In the genomic region with DNA sequence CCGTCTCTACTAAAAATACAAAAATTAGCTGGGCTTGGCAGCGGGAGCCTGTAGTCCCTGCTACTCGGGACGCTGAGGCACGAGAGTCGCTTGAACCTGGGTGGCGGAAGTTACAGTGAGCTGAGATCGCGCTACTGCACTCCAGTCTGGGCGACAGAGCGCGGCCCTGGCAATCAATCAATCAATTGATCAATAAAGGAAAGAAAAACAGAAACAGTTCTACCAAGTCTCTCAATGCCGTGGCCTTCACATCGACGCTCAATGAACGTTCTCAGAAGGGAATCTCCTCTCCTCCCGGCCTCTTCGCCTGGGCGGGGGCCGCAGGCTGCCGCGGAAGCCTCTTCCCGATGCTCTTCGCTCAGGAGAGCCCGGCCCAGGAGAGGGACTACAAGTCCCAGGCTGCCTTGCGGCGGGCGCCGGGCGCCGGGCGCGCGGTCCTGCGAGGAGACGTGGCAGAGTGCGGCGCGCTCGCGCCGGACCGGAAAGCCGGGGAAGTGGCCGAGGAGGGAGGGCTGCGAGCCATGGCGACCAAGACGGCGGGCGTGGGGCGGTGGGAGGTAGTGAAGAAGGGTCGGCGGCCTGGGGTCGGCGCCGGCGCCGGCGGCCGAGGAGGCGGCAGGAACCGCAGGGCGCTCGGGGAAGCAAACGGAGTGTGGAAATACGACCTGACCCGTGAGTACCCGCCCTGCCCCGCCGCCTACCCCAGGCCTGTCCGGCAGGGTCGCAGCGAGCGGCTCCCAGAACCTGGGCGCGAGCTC, we compare ENCODE assay signal across 1 cellular context.
TF ChIP-seq lines count a peak whose summit lies in the region.

A gene with protein sequence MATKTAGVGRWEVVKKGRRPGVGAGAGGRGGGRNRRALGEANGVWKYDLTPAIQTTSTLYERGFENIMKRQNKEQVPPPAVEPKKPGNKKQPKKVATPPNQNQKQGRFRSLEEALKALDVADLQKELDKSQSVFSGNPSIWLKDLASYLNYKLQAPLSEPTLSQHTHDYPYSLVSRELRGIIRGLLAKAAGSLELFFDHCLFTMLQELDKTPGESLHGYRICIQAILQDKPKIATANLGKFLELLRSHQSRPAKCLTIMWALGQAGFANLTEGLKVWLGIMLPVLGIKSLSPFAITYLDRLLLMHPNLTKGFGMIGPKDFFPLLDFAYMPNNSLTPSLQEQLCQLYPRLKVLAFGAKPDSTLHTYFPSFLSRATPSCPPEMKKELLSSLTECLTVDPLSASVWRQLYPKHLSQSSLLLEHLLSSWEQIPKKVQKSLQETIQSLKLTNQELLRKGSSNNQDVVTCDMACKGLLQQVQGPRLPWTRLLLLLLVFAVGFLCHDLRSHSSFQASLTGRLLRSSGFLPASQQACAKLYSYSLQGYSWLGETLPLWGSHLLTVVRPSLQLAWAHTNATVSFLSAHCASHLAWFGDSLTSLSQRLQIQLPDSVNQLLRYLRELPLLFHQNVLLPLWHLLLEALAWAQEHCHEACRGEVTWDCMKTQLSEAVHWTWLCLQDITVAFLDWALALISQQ (plus strand): TSS at position 471 of the 758 bp plus-strand sequence. CDS start 51 bp downstream, at position 522.

TF ChIP-seq in WTC11, 78 proteins besides CTCF, POLR2A, EP300 and RAD21 (continued from another document):
- TF ChIP-seq, protein P1, sequence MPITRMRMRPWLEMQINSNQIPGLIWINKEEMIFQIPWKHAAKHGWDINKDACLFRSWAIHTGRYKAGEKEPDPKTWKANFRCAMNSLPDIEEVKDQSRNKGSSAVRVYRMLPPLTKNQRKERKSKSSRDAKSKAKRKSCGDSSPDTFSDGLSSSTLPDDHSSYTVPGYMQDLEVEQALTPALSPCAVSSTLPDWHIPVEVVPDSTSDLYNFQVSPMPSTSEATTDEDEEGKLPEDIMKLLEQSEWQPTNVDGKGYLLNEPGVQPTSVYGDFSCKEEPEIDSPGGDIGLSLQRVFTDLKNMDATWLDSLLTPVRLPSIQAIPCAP (CRISPR knock-in tag; IDR thresholded peaks at IDR 0.05), result peak; percentile 10; the same call in 1 of the 2 replicates
- TF ChIP-seq MXD4 (CRISPR knock-in tag; IDR thresholded peaks at IDR 0.05; ENCODE audit: borderline replicate concordance), result no peak
- TF ChIP-seq, protein P2, sequence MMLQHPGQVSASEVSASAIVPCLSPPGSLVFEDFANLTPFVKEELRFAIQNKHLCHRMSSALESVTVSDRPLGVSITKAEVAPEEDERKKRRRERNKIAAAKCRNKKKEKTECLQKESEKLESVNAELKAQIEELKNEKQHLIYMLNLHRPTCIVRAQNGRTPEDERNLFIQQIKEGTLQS (CRISPR knock-in tag; conservative IDR thresholded peaks at IDR 0.05), result no peak
- TF ChIP-seq RORB (CRISPR knock-in tag; IDR thresholded peaks at IDR 0.05), result no peak
- TF ChIP-seq, protein P3, sequence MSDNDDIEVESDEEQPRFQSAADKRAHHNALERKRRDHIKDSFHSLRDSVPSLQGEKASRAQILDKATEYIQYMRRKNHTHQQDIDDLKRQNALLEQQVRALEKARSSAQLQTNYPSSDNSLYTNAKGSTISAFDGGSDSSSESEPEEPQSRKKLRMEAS (CRISPR knock-in tag; IDR thresholded peaks at IDR 0.05), result peak; percentile 69
- TF ChIP-seq NR3C1 (CRISPR knock-in tag; conservative IDR thresholded peaks at IDR 0.05; ENCODE audit: low read depth), result no peak
- TF ChIP-seq, protein P4, sequence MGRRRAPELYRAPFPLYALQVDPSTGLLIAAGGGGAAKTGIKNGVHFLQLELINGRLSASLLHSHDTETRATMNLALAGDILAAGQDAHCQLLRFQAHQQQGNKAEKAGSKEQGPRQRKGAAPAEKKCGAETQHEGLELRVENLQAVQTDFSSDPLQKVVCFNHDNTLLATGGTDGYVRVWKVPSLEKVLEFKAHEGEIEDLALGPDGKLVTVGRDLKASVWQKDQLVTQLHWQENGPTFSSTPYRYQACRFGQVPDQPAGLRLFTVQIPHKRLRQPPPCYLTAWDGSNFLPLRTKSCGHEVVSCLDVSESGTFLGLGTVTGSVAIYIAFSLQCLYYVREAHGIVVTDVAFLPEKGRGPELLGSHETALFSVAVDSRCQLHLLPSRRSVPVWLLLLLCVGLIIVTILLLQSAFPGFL (CRISPR knock-in tag; IDR thresholded peaks at IDR 0.05; ENCODE audit: borderline replicate concordance), result 0 out of 2 replicates have a peak, but pooled peaks have one; percentile 35
- TF ChIP-seq, protein P5, sequence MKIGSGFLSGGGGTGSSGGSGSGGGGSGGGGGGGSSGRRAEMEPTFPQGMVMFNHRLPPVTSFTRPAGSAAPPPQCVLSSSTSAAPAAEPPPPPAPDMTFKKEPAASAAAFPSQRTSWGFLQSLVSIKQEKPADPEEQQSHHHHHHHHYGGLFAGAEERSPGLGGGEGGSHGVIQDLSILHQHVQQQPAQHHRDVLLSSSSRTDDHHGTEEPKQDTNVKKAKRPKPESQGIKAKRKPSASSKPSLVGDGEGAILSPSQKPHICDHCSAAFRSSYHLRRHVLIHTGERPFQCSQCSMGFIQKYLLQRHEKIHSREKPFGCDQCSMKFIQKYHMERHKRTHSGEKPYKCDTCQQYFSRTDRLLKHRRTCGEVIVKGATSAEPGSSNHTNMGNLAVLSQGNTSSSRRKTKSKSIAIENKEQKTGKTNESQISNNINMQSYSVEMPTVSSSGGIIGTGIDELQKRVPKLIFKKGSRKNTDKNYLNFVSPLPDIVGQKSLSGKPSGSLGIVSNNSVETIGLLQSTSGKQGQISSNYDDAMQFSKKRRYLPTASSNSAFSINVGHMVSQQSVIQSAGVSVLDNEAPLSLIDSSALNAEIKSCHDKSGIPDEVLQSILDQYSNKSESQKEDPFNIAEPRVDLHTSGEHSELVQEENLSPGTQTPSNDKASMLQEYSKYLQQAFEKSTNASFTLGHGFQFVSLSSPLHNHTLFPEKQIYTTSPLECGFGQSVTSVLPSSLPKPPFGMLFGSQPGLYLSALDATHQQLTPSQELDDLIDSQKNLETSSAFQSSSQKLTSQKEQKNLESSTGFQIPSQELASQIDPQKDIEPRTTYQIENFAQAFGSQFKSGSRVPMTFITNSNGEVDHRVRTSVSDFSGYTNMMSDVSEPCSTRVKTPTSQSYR (CRISPR knock-in tag; IDR thresholded peaks at IDR 0.05), result 0 out of 2 replicates have a peak, but pooled peaks have one; percentile 22
- peak; percentile 80; the same call in 1 of the 2 replicates for TF ChIP-seq ZNF232 (CRISPR knock-in tag; IDR thresholded peaks at IDR 0.05)
- TF ChIP-seq, protein P6, sequence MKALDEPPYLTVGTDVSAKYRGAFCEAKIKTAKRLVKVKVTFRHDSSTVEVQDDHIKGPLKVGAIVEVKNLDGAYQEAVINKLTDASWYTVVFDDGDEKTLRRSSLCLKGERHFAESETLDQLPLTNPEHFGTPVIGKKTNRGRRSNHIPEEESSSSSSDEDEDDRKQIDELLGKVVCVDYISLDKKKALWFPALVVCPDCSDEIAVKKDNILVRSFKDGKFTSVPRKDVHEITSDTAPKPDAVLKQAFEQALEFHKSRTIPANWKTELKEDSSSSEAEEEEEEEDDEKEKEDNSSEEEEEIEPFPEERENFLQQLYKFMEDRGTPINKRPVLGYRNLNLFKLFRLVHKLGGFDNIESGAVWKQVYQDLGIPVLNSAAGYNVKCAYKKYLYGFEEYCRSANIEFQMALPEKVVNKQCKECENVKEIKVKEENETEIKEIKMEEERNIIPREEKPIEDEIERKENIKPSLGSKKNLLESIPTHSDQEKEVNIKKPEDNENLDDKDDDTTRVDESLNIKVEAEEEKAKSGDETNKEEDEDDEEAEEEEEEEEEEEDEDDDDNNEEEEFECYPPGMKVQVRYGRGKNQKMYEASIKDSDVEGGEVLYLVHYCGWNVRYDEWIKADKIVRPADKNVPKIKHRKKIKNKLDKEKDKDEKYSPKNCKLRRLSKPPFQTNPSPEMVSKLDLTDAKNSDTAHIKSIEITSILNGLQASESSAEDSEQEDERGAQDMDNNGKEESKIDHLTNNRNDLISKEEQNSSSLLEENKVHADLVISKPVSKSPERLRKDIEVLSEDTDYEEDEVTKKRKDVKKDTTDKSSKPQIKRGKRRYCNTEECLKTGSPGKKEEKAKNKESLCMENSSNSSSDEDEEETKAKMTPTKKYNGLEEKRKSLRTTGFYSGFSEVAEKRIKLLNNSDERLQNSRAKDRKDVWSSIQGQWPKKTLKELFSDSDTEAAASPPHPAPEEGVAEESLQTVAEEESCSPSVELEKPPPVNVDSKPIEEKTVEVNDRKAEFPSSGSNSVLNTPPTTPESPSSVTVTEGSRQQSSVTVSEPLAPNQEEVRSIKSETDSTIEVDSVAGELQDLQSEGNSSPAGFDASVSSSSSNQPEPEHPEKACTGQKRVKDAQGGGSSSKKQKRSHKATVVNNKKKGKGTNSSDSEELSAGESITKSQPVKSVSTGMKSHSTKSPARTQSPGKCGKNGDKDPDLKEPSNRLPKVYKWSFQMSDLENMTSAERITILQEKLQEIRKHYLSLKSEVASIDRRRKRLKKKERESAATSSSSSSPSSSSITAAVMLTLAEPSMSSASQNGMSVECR (CRISPR knock-in tag; IDR thresholded peaks at IDR 0.05; ENCODE audit: borderline replicate concordance), result peak; percentile 52; the same call in 1 of the 2 replicates
- TF ChIP-seq SMAD3 (CRISPR knock-in tag; IDR thresholded peaks at IDR 0.05; ENCODE audit: borderline replicate concordance), result 0 out of 2 replicates have a peak, but pooled peaks have one; percentile 45
- peak; percentile 42; the same call in 1 of the 2 replicates for TF ChIP-seq CREM (CRISPR knock-in tag; IDR thresholded peaks at IDR 0.05)
